Comparison of ENCODE assay signal across 8 cellular contexts in genomic region chr12:65602579-65603295, GRCh38.
A peak's percentile ranks its signal among the peaks of the same experiment; 100 is the strongest.
DNase-seq lines count a peak whose midpoint lies in the region; ATAC-seq and TF ChIP-seq lines count a peak whose summit lies in the region.

No MANE protein-coding gene starts in this region.

- H3K4me1 ChIP-seq in foreskin keratinocyte, result peaks cover 45% of the 10 kb centered on the region
- peaks cover 4 to 5% of the 10 kb centered on the region in 2 donors for H3K4me1 ChIP-seq in neuronal stem cell (ENCODE audit: control insufficient read depth in 2 of 2, insufficient read depth in 1 of 2, low read depth in 1 of 2, low read length in 2 of 2)
- H3K4me1 ChIP-seq in upper lobe of right lung, result peaks cover 13% of the 10 kb centered on the region

- no peak overlapping the region for H3K18ac ChIP-seq in neuronal stem cell (ENCODE audit: low read length)

- peak; percentile 53 for ATAC-seq in GM21390 (IDR thresholded peaks at IDR 0.05; ENCODE audit: unreplicated experiment)
- no peak for ATAC-seq in activated CD8-positive, alpha-beta memory T cell treated with anti-CD3 and anti-CD28 coated beads, Interleukin-2, amount 10 ng/mL, durations not matched to agents 7 days and 5 days
- peak; percentile 95 for ATAC-seq in foreskin keratinocyte
- peak; percentile 95 for ATAC-seq in upper lobe of right lung

- H2BK5ac ChIP-seq in neuronal stem cell (ENCODE audit: low read length), result no peak overlapping the region

- no peak overlapping the region for H3K9ac ChIP-seq in neuronal stem cell (ENCODE audit: low read depth, low read length, poor library complexity)

- H3K23ac ChIP-seq in neuronal stem cell (ENCODE audit: low read depth, low read length, poor library complexity), result no peak overlapping the region

- no peaks in the 10 kb centered on the region for H3K36me3 Mint-ChIP-seq in activated CD8-positive, alpha-beta memory T cell treated with anti-CD3 and anti-CD28 coated beads, Interleukin-2, amount 10 ng/mL, durations not matched to agents 7 days and 5 days

- no peaks in the 10 kb centered on the region for H3K4me1 Mint-ChIP-seq in activated CD8-positive, alpha-beta memory T cell treated with anti-CD3 and anti-CD28 coated beads, Interleukin-2, amount 10 ng/mL, durations not matched to agents 7 days and 5 days

- TF ChIP-seq CTCF in foreskin keratinocyte (conservative IDR thresholded peaks at IDR 0.05) (peak; percentile 96), upper lobe of right lung (IDR thresholded peaks at IDR 0.05) (peak; percentile 73)

- H2BK12ac ChIP-seq in neuronal stem cell (ENCODE audit: low read length), result no peak overlapping the region

- H3K4ac ChIP-seq in neuronal stem cell (ENCODE audit: low read length), result no peak overlapping the region

- no peak overlapping the region for H3K4me2 ChIP-seq in neuronal stem cell (ENCODE audit: insufficient read depth, low read length, poor library complexity, severe bottlenecking)

- DNase-seq in COR-L47 (lab: John Stamatoyannopoulos, UW) (peak; percentile 20), NCI-H1105 (lab: John Stamatoyannopoulos, UW) (peak; percentile 33), foreskin keratinocyte (peak; percentile 84 to 92), neuronal stem cell (ENCODE audit: low spot score) (peak; percentile 51), upper lobe of right lung (peak; percentile 80), activated gamma-delta T cell treated with Interleukin-2 at 50 U/mL for 16 hours (no peak)
- DNase-seq in activated CD8-positive, alpha-beta memory T cell treated with anti-CD3 and anti-CD28 coated beads, Interleukin-2, amount 10 ng/mL, durations not matched to agents 7 days and 5 days, result peak; percentile 46

- no peak overlapping the region for H2BK120ac ChIP-seq in neuronal stem cell (ENCODE audit: low read depth, low read length)

- H3K27ac Mint-ChIP-seq in activated CD8-positive, alpha-beta memory T cell treated with anti-CD3 and anti-CD28 coated beads, Interleukin-2, amount 10 ng/mL, durations not matched to agents 7 days and 5 days, result no peak overlapping the region

- H3K27me3 ChIP-seq in foreskin keratinocyte (no peaks in the 10 kb centered on the region), neuronal stem cell (ENCODE audit: control insufficient read depth in 3 of 3, insufficient read depth in 3 of 3, low read depth in 1 of 3, low read length in 3 of 3) (no peaks in the 10 kb centered on the region), upper lobe of right lung (peaks cover 15% of the 10 kb centered on the region)

- H3K79me1 ChIP-seq in neuronal stem cell (ENCODE audit: low read depth, low read length), result no peaks in the 10 kb centered on the region

- H3K9me3 ChIP-seq in neuronal stem cell (replicated peaks in 1 of 2; ENCODE audit: control insufficient read depth in 2 of 2, insufficient read depth in 1 of 2, low read depth in 1 of 2, low read length in 2 of 2) (peaks cover 0 to 2% of the 10 kb centered on the region in 2 donors), upper lobe of right lung (no peaks in the 10 kb centered on the region)

- H2AFZ ChIP-seq in neuronal stem cell (ENCODE audit: low read length), result peak overlapping the region; percentile 21

- CTCF ChIA-PET in activated CD8-positive, alpha-beta memory T cell treated with anti-CD3 and anti-CD28 coated beads, Interleukin-2, amount 10 ng/mL, durations not matched to agents 7 days and 5 days (lab: Charles Lee), result interaction anchor here (1.4 kb wide), 1 partner anchor 9 kb away, joined by 5 read pairs; no protein-coding TSS in a partner anchor

- peak overlapping the region; percentile 94 for H3K27ac ChIP-seq in foreskin keratinocyte
- no peak overlapping the region for H3K27ac ChIP-seq in neuronal stem cell (replicated peaks; ENCODE audit: low read length)
- H3K27ac ChIP-seq in upper lobe of right lung, result no peak overlapping the region

- H3K9me3 Mint-ChIP-seq in activated CD8-positive, alpha-beta memory T cell treated with anti-CD3 and anti-CD28 coated beads, Interleukin-2, amount 10 ng/mL, durations not matched to agents 7 days and 5 days (ENCODE audit: low read depth), result no peaks in the 10 kb centered on the region

- 100% methylated on average over 1 of the region's 11 CpGs; no CpG with 5 or more reads in 1 of the 2 donors for WGBS in neuronal stem cell (ENCODE audit: extremely low coverage in 2 of 2, insufficient read length in 2 of 2, insufficient replicate concordance in 1 of 2), 2 donors

- H3K27me3 Mint-ChIP-seq in activated CD8-positive, alpha-beta memory T cell treated with anti-CD3 and anti-CD28 coated beads, Interleukin-2, amount 10 ng/mL, durations not matched to agents 7 days and 5 days, result peaks cover 9% of the 10 kb centered on the region

- H3K4me3 ChIP-seq in neuronal stem cell (ENCODE audit: low read length in 2 of 2) (no peak overlapping the region), upper lobe of right lung (no peak overlapping the region)

- no peak overlapping the region for H3K4me3 Mint-ChIP-seq in activated CD8-positive, alpha-beta memory T cell treated with anti-CD3 and anti-CD28 coated beads, Interleukin-2, amount 10 ng/mL, durations not matched to agents 7 days and 5 days

- H3K36me3 ChIP-seq in neuronal stem cell (replicated peaks in 1 of 2; ENCODE audit: control insufficient read depth in 2 of 2, insufficient read depth in 2 of 2, low read length in 2 of 2) (no peaks in the 10 kb centered on the region), upper lobe of right lung (no peaks in the 10 kb centered on the region)

- H2AK5ac ChIP-seq in neuronal stem cell (ENCODE audit: low read depth, low read length), result no peak overlapping the region

- H3K14ac ChIP-seq in neuronal stem cell (ENCODE audit: low read length), result no peak overlapping the region

- H4K91ac ChIP-seq in neuronal stem cell (ENCODE audit: low read depth, low read length, poor library complexity), result no peak overlapping the region

- no peak overlapping the region for H2BK15ac ChIP-seq in neuronal stem cell (ENCODE audit: low read length)

- H4K8ac ChIP-seq in neuronal stem cell (ENCODE audit: low read depth, low read length), result no peak overlapping the region

- intact Hi-C loops in upper lobe of right lung (cut with DNase I), result no loop called here
